10 cellular contexts compared by ENCODE assay signal in genomic region chr22:44729391-44730012, GRCh38. TPM values are rescaled to one million over a fixed set of nuclear protein-coding genes. Genes with fewer than 3 reads are reported as not detected.
DNase-seq lines count a peak whose midpoint lies in the region; ATAC-seq and TF ChIP-seq lines count a peak whose summit lies in the region.
"Had no signal": no experiment of that assay in that cellular context is flagged by ENCODE, and none has a peak within 500 bp of the region (broad histone marks: within the 10 kb centered on the region; RNA-seq: fewer than 3 reads in every experiment).

No MANE protein-coding gene starts in this region.

- H3K4me1 Mint-ChIP-seq in activated T-helper 17 cell treated with anti-CD3 and anti-CD28 coated beads, Interleukin-2, amount 50 U/mL, for 72 hours = no peaks in the 10 kb centered on the region

- intact Hi-C loops in heart left ventricle (cut with DNase I) (no loop called here), posterior vena cava (cut with DNase I) (no loop called here)

- no peaks in the 10 kb centered on the region for H3K27me3 ChIP-seq in heart left ventricle

- peak in 3 of 12 donors; percentile 13 to 30 (median 18) for TF ChIP-seq CTCF in heart left ventricle (IDR thresholded peaks at IDR 0.05)

- H3K36me3 Mint-ChIP-seq in activated T-helper 17 cell treated with anti-CD3 and anti-CD28 coated beads, Interleukin-2, amount 50 U/mL, for 72 hours (ENCODE audit: low read depth) = no peaks in the 10 kb centered on the region

- H3K4me3 ChIP-seq in heart left ventricle = peak overlapping the region in 8 of 12 donors; percentile 3 to 26 (median 20)

- TF ChIP-seq POLR2A in heart left ventricle (IDR thresholded peaks at IDR 0.05) = no peak

- H3K4me1 ChIP-seq in heart left ventricle = peaks cover 0 to 20% (median 12%) of the 10 kb centered on the region in 12 donors

- H3K27ac Mint-ChIP-seq in activated T-helper 17 cell treated with anti-CD3 and anti-CD28 coated beads, Interleukin-2, amount 50 U/mL, for 72 hours = no peak overlapping the region

- 46 to 76% (median 59%) methylated on average over 24 to 39 of the region's 39 CpGs for WGBS in heart left ventricle, 4 donors

- peak overlapping the region in 11 of 12 donors; percentile 13 to 79 (median 30) for H3K27ac ChIP-seq in heart left ventricle

- ATAC-seq in activated T-helper 17 cell treated with anti-CD3 and anti-CD28 coated beads, Interleukin-2, amount 50 U/mL, for 72 hours (replicated peaks) = peak; percentile 62
- ATAC-seq in heart left ventricle (peak; percentile 60 to 87 (median 80)), HG03457 (IDR thresholded peaks at IDR 0.05; ENCODE audit: unreplicated experiment) (no peak), HG03108 (IDR thresholded peaks at IDR 0.05; ENCODE audit: unreplicated experiment) (no peak), HG03432 (IDR thresholded peaks at IDR 0.05; ENCODE audit: unreplicated experiment) (no peak)

- H3K36me3 ChIP-seq in heart left ventricle = peaks cover 0 to 3% (median 0%) of the 10 kb centered on the region in 9 donors

- H3K9me3 ChIP-seq in heart left ventricle = no peaks in the 10 kb centered on the region

- no peaks in the 10 kb centered on the region for H3K9me3 Mint-ChIP-seq in activated T-helper 17 cell treated with anti-CD3 and anti-CD28 coated beads, Interleukin-2, amount 50 U/mL, for 72 hours

- H3K4me3 Mint-ChIP-seq in activated T-helper 17 cell treated with anti-CD3 and anti-CD28 coated beads, Interleukin-2, amount 50 U/mL, for 72 hours = peak overlapping the region; percentile 20

- H3K27me3 Mint-ChIP-seq in activated T-helper 17 cell treated with anti-CD3 and anti-CD28 coated beads, Interleukin-2, amount 50 U/mL, for 72 hours = no peaks in the 10 kb centered on the region

- peak in 12 of 14 donors; percentile 7 to 78 (median 42) for DNase-seq in C1 segment of cervical spinal cord (lab: John Stamatoyannopoulos, UW)
- peak; percentile 68 to 81 (median 72) for DNase-seq in heart left ventricle
- peak; percentile 88 for DNase-seq in posterior vena cava (ENCODE audit: low spot score)
- no peak for DNase-seq in NCI-H2196 (lab: John Stamatoyannopoulos, UW; ENCODE audit: unreplicated experiment)
- DNase-seq: effector CD4-positive, alpha-beta T cell; NCI-H187 treated with DMSO at 0.1 percent for 48 hours had no signal

RNA-seq across cellular contexts. Expression of gene ARHGAP8, which starts 22.9 kb away (rescaled TPM):
- 1 to 10 TPM in 1 of 2 donors, not detected in 1; 2.3 TPM for total RNA-seq in activated T-helper 17 cell treated with anti-CD3 and anti-CD28 coated beads, Interleukin-2, amount 50 U/mL, for 72 hours
- total RNA-seq in heart left ventricle (1 to 10 TPM in 1 of 9 donors, under 1 TPM in 2, not detected in 6; 0.17 to 1.3 (median 0.28) TPM), posterior vena cava (1 to 10 TPM; 1.4 TPM)
- polyA plus RNA-seq in heart left ventricle = under 1 TPM in 1 of 2 donors, not detected in 1; 0.08 TPM

RNA-seq across cellular contexts. Expression of gene PRR5, which starts 27.5 kb away (rescaled TPM):
- total RNA-seq in activated T-helper 17 cell treated with anti-CD3 and anti-CD28 coated beads, Interleukin-2, amount 50 U/mL, for 72 hours = 10 to 100 TPM; 15.1 to 19.9 TPM
- 1 to 10 TPM; 1.6 to 9.5 (median 2.2) TPM for total RNA-seq in heart left ventricle
- 1 to 10 TPM; 2.0 to 2.2 TPM for polyA plus RNA-seq in heart left ventricle
- total RNA-seq in posterior vena cava = 10 to 100 TPM in 1 of 2 donors, 1 to 10 TPM in 1; 8.8 to 11.8 TPM

Comparison
In these comparisons a context has a peak if more than half of its experiments do, and no peak if none do; other contexts are left out.
1. ATAC-seq: peak in activated T-helper 17 cell treated with anti-CD3 and anti-CD28 coated beads, Interleukin-2, amount 50 U/mL, for 72 hours (single experiment) and heart left ventricle (4 of 4); none in HG03457 (single experiment), HG03108 (single experiment) and HG03432 (single experiment).